Comparison of ENCODE assay signal across 1 cellular context in genomic region chr2:36453652-36454051, GRCh38.
TF ChIP-seq lines count a peak whose summit lies in the region.

No MANE protein-coding gene starts in this region.

TF ChIP-seq in HepG2, 621 proteins besides CTCF, POLR2A, EP300 and RAD21 (continued from another document):
- TF ChIP-seq KIAA2018 (CRISPR knock-in tag; IDR thresholded peaks at IDR 0.05; ENCODE audit: borderline replicate concordance) (no peak), GATAD2A (CRISPR knock-in tag; IDR thresholded peaks at IDR 0.05) (peak; percentile 63), CERS6 (CRISPR knock-in tag; IDR thresholded peaks at IDR 0.05) (no peak), SMAD9 (CRISPR knock-in tag; IDR thresholded peaks at IDR 0.05) (no peak), ZNF33A (CRISPR knock-in tag; IDR thresholded peaks at IDR 0.05; ENCODE audit: borderline replicate concordance) (no peak), CENPBD1 (CRISPR knock-in tag; IDR thresholded peaks at IDR 0.05; ENCODE audit: borderline replicate concordance, low read depth) (no peak), FOSL2 (CRISPR knock-in tag; IDR thresholded peaks at IDR 0.05) (peak; percentile 75), CHD4 (IDR thresholded peaks at IDR 0.05; ENCODE audit: borderline replicate concordance, low read length) (no peak), MEIS2 (CRISPR knock-in tag; IDR thresholded peaks at IDR 0.05) (no peak), NFIB (CRISPR knock-in tag; IDR thresholded peaks at IDR 0.05; ENCODE audit: borderline replicate concordance) (no peak), HMG20B (CRISPR knock-in tag; conservative IDR thresholded peaks at IDR 0.05) (no peak), ZNF432 (CRISPR knock-in tag; IDR thresholded peaks at IDR 0.05; ENCODE audit: borderline replicate concordance) (no peak), ZNF414 (CRISPR knock-in tag; IDR thresholded peaks at IDR 0.05) (no peak), FOXA3 (CRISPR knock-in tag; IDR thresholded peaks at IDR 0.05) (peak; percentile 59), SAP130 (CRISPR knock-in tag; IDR thresholded peaks at IDR 0.05; ENCODE audit: low read depth) (peak; percentile 36; the same call in 1 of the 2 replicates), ZNF136 (CRISPR knock-in tag; IDR thresholded peaks at IDR 0.05; ENCODE audit: low read depth) (no peak), SP4 (CRISPR knock-in tag; IDR thresholded peaks at IDR 0.05) (no peak), SIX4 (CRISPR knock-in tag; IDR thresholded peaks at IDR 0.05) (no peak), ZNF331 (CRISPR knock-in tag; IDR thresholded peaks at IDR 0.05) (no peak), WIZ (CRISPR knock-in tag; IDR thresholded peaks at IDR 0.05) (no peak), ARNT (IDR thresholded peaks at IDR 0.05) (no peak), NKX3-1 (CRISPR knock-in tag; IDR thresholded peaks at IDR 0.05) (no peak), CEBPB (IDR thresholded peaks at IDR 0.05; ENCODE audit: borderline replicate concordance, low read depth, low read length) (no peak), PHF21A (CRISPR knock-in tag; IDR thresholded peaks at IDR 0.05) (no peak), ZNF710 (CRISPR knock-in tag; IDR thresholded peaks at IDR 0.05; ENCODE audit: borderline replicate concordance) (no peak), THAP7 (CRISPR knock-in tag; IDR thresholded peaks at IDR 0.05) (no peak), USF2 (IDR thresholded peaks at IDR 0.05; ENCODE audit: low read depth, low read length) (no peak), USF2 (CRISPR knock-in tag; IDR thresholded peaks at IDR 0.05; ENCODE audit: borderline replicate concordance) (no peak), CCDC6 (CRISPR knock-in tag; IDR thresholded peaks at IDR 0.05) (no peak), BCL6 (CRISPR knock-in tag; IDR thresholded peaks at IDR 0.05) (peak; percentile 16; the same call in 1 of the 2 replicates), ZNF496 (CRISPR knock-in tag; IDR thresholded peaks at IDR 0.05; ENCODE audit: insufficient replicate concordance) (no peak), HDAC6 (IDR thresholded peaks at IDR 0.05; ENCODE audit: low read depth, low read length) (no peak), ZNF138 (CRISPR knock-in tag; IDR thresholded peaks at IDR 0.05; ENCODE audit: low read depth) (no peak), ZBTB43 (CRISPR knock-in tag; conservative IDR thresholded peaks at IDR 0.05) (peak; percentile 32; the same call in 1 of the 2 replicates), POGK (CRISPR knock-in tag; conservative IDR thresholded peaks at IDR 0.05) (no peak), SIN3B (IDR thresholded peaks at IDR 0.05; ENCODE audit: low read length) (no peak), FOXC1 (CRISPR knock-in tag; IDR thresholded peaks at IDR 0.05; ENCODE audit: borderline replicate concordance) (no peak), PPARG (CRISPR knock-in tag; conservative IDR thresholded peaks at IDR 0.05) (no peak; the same call in 1 of the 2 replicates), ZNF296 (CRISPR knock-in tag; conservative IDR thresholded peaks at IDR 0.05) (no peak), SMAD3 (CRISPR knock-in tag; IDR thresholded peaks at IDR 0.05) (no peak), FLYWCH1 (CRISPR knock-in tag; IDR thresholded peaks at IDR 0.05) (no peak), REPIN1 (CRISPR knock-in tag; IDR thresholded peaks at IDR 0.05; ENCODE audit: borderline replicate concordance, low read depth) (no peak), TEF (CRISPR knock-in tag; IDR thresholded peaks at IDR 0.05) (no peak), ZNF7 (CRISPR knock-in tag; IDR thresholded peaks at IDR 0.05) (no peak), BHLHE40 (IDR thresholded peaks at IDR 0.05; ENCODE audit: low read length) (no peak), ZNF430 (CRISPR knock-in tag; IDR thresholded peaks at IDR 0.05) (no peak), RXRB (CRISPR knock-in tag; IDR thresholded peaks at IDR 0.05; ENCODE audit: borderline replicate concordance) (peak; percentile 23; the same call in 1 of the 2 replicates), SOX6 (IDR thresholded peaks at IDR 0.05) (no peak), SOX6 (CRISPR knock-in tag; IDR thresholded peaks at IDR 0.05) (peak; percentile 13; the same call in 1 of the 2 replicates)
TF ChIP-seq in HepG2: peak in this region for 28.
